In the genomic region with DNA sequence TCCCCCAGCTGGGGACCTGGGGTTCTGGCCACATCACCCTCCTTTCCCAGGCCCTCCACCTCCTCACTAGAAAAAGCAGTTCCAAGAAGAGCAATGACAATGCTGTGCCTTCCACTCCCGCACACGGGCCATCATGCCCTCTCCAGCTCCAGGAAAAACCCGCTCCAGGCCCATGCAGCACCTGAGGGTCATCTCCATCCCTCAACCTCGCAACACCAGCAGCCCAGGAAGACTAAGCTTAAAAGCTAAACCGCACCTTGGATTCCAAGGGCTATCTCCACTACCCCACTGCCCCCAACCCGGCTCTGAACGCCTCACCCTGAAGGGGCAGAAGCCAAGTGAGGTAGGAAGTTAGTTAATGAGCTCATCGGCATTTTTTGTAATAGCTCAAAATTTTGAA, we compare ENCODE assay signal across 7 cellular contexts.
DNase-seq lines count a peak whose midpoint lies in the region; ATAC-seq and TF ChIP-seq lines count a peak whose summit lies in the region.
"Not testable (repeated sequence)": the region's sequence is repeated elsewhere in the genome, so short reads cannot be mapped to it uniquely, and the experiment has no call there.

No MANE protein-coding gene starts in this region.

- not testable (repeated sequence) for H3K4me2 ChIP-seq in H9 (ENCODE audit: insufficient read depth, insufficient read length, low read length)

- not testable (repeated sequence) for H2BK12ac ChIP-seq in H9 (ENCODE audit: insufficient read length, low read depth, low read length)

- H3K23me2 ChIP-seq in H9 (ENCODE audit: insufficient read length, low read depth, low read length, poor library complexity, severe bottlenecking): not testable (repeated sequence)

- H2BK5ac ChIP-seq in H9 (ENCODE audit: insufficient read length, low read length): not testable (repeated sequence)

- H3K27me3 Mint-ChIP-seq in CD4-positive, CD25-positive, alpha-beta regulatory T cell; H9 (ENCODE audit: low read depth); activated T-cell treated with anti-CD3 and anti-CD28 coated beads, Interleukin-2, amount 50 U/mL, for 72 hours (ENCODE audit: low read depth); activated naive CD8-positive, alpha-beta T cell treated with anti-CD3 and anti-CD28 coated beads for 36 hours; endodermal cell (ENCODE audit: insufficient read depth); memory B cell; progenitor cell of endocrine pancreas: not testable (repeated sequence)

- H3K4me3 ChIP-seq in CD4-positive, CD25-positive, alpha-beta regulatory T cell (ENCODE audit: low read depth, low read length); endodermal cell (ENCODE audit: low read length): not testable (repeated sequence)

- H2BK20ac ChIP-seq in H9 (ENCODE audit: low read depth, low read length, poor library complexity, severe bottlenecking): not testable (repeated sequence)

- H3K9ac ChIP-seq in H9 (ENCODE audit: extremely low read depth, insufficient read length, low read length); endodermal cell (ENCODE audit: extremely low read depth, low read length, poor library complexity, severe bottlenecking): not testable (repeated sequence)

- peaks cover 10% of the 10 kb centered on the region for H3K36me3 ChIP-seq in CD4-positive, CD25-positive, alpha-beta regulatory T cell (ENCODE audit: control insufficient read depth, insufficient read depth, low read length)
- not testable (repeated sequence) for H3K36me3 ChIP-seq in endodermal cell (ENCODE audit: control insufficient read depth, insufficient read depth, low read length)

- H4K20me1 ChIP-seq in H9 (ENCODE audit: control insufficient read depth, insufficient read depth, insufficient read length): not testable (repeated sequence)

- H2BK120ac ChIP-seq in H9 (ENCODE audit: low read depth, low read length, poor library complexity, severe bottlenecking): not testable (repeated sequence)

- not testable (repeated sequence) for H3K27ac ChIP-seq in CD4-positive, CD25-positive, alpha-beta regulatory T cell (ENCODE audit: insufficient read depth, low read length, poor library complexity, severe bottlenecking); H9 (ENCODE audit: insufficient read length, low read depth, low read length); endodermal cell (ENCODE audit: low read depth, low read length)

- not testable (repeated sequence) for DNase-seq in CD4-positive, CD25-positive, alpha-beta regulatory T cell; H9; activated T-cell treated with anti-CD3 and anti-CD28 coated beads, Interleukin-2, amount 50 U/mL, for 72 hours; activated naive CD8-positive, alpha-beta T cell treated with anti-CD3 and anti-CD28 coated beads for 36 hours; endodermal cell; memory B cell (ENCODE audit: low spot score in 2 of 2); progenitor cell of endocrine pancreas (ENCODE audit: low spot score, unreplicated experiment)

- H3K27me3 ChIP-seq in CD4-positive, CD25-positive, alpha-beta regulatory T cell (ENCODE audit: control insufficient read depth, insufficient read depth, low read length); H9 (ENCODE audit: insufficient read depth, low read length); endodermal cell (ENCODE audit: control insufficient read depth, insufficient read depth, low read length, poor library complexity, severe bottlenecking): not testable (repeated sequence)

- H3K23ac ChIP-seq in H9 (ENCODE audit: insufficient read length, low read depth, low read length): not testable (repeated sequence)

- not testable (repeated sequence) for H4K5ac ChIP-seq in H9 (ENCODE audit: insufficient read length, low read depth, low read length)

- H4K8ac ChIP-seq in H9 (replicated peaks; ENCODE audit: insufficient read length, low read depth, low read length): not testable (repeated sequence)

- H3K14ac ChIP-seq in H9 (ENCODE audit: insufficient read depth, low read length): not testable (repeated sequence)

- H3K56ac ChIP-seq in H9 (ENCODE audit: insufficient read length, low read depth, low read length): not testable (repeated sequence)

- H3K4me3 Mint-ChIP-seq in CD4-positive, CD25-positive, alpha-beta regulatory T cell: peak overlapping the region in 1 of 4 donors; percentile 21
- not testable (repeated sequence) for H3K4me3 Mint-ChIP-seq in H9; activated T-cell treated with anti-CD3 and anti-CD28 coated beads, Interleukin-2, amount 50 U/mL, for 72 hours; activated naive CD8-positive, alpha-beta T cell treated with anti-CD3 and anti-CD28 coated beads for 36 hours; endodermal cell; memory B cell; progenitor cell of endocrine pancreas (ENCODE audit: low read depth)

- not testable (repeated sequence) for H3K9me3 ChIP-seq in CD4-positive, CD25-positive, alpha-beta regulatory T cell (ENCODE audit: control insufficient read depth in 2 of 2, low read length in 2 of 2); endodermal cell (ENCODE audit: control insufficient read depth, low read length)
- H3K9me3 ChIP-seq in H9 (ENCODE audit: control insufficient read depth, low read depth, low read length): peaks cover 16% of the 10 kb centered on the region

- peaks cover 17 to 24% (median 19%) of the 10 kb centered on the region in 4 donors for H3K4me1 Mint-ChIP-seq in CD4-positive, CD25-positive, alpha-beta regulatory T cell
- H3K4me1 Mint-ChIP-seq in H9 (peaks cover 10 to 29% of the 10 kb centered on the region in 2 experiments), endodermal cell (peaks cover 15% of the 10 kb centered on the region)
- H3K4me1 Mint-ChIP-seq in activated T-cell treated with anti-CD3 and anti-CD28 coated beads, Interleukin-2, amount 50 U/mL, for 72 hours (ENCODE audit: low read depth): peaks cover 17% of the 10 kb centered on the region
- H3K4me1 Mint-ChIP-seq in activated naive CD8-positive, alpha-beta T cell treated with anti-CD3 and anti-CD28 coated beads for 36 hours; memory B cell; progenitor cell of endocrine pancreas (ENCODE audit: low read depth): not testable (repeated sequence)

- H2BK15ac ChIP-seq in H9 (ENCODE audit: low read depth, low read length): not testable (repeated sequence)

- not testable (repeated sequence) for H2AK5ac ChIP-seq in H9 (ENCODE audit: insufficient read length, low read length)

- H2AFZ ChIP-seq in H9 (ENCODE audit: low read length): not testable (repeated sequence)

- not testable (repeated sequence) for H3K79me1 ChIP-seq in H9 (ENCODE audit: insufficient read depth, low read depth, low read length, poor library complexity, severe bottlenecking)

- H3K36me3 Mint-ChIP-seq in CD4-positive, CD25-positive, alpha-beta regulatory T cell: peaks cover 42% of the 10 kb centered on the region
- H3K36me3 Mint-ChIP-seq in H9 (ENCODE audit: insufficient read depth in 1 of 3, low read depth in 3 of 3); activated T-cell treated with anti-CD3 and anti-CD28 coated beads, Interleukin-2, amount 50 U/mL, for 72 hours (ENCODE audit: insufficient read depth in 2 of 2): not testable (repeated sequence)
- peaks cover 22% of the 10 kb centered on the region for H3K36me3 Mint-ChIP-seq in activated naive CD8-positive, alpha-beta T cell treated with anti-CD3 and anti-CD28 coated beads for 36 hours
- peaks cover 33% of the 10 kb centered on the region for H3K36me3 Mint-ChIP-seq in endodermal cell (ENCODE audit: low read depth)
- peaks cover 32% of the 10 kb centered on the region for H3K36me3 Mint-ChIP-seq in memory B cell
- peaks cover 18% of the 10 kb centered on the region for H3K36me3 Mint-ChIP-seq in progenitor cell of endocrine pancreas (ENCODE audit: insufficient read depth)

- H3K9me3 Mint-ChIP-seq in CD4-positive, CD25-positive, alpha-beta regulatory T cell; H9; activated T-cell treated with anti-CD3 and anti-CD28 coated beads, Interleukin-2, amount 50 U/mL, for 72 hours; activated naive CD8-positive, alpha-beta T cell treated with anti-CD3 and anti-CD28 coated beads for 36 hours; endodermal cell; memory B cell; progenitor cell of endocrine pancreas (ENCODE audit: low read depth): not testable (repeated sequence)

- WGBS in H9 (ENCODE audit: extremely low coverage, insufficient read length, low lambda C conversion rate): no CpG with 5 or more reads among the region's 8 CpGs
- WGBS in endodermal cell (ENCODE audit: insufficient coverage in 1 of 2, insufficient read length in 1 of 2), 2 experiments: 80 to 88% methylated on average over 1 to 7 of the region's 8 CpGs

- not testable (repeated sequence) for H3K18ac ChIP-seq in H9 (ENCODE audit: insufficient read length, low read depth, low read length)

- not testable (repeated sequence) for H3K4me1 ChIP-seq in CD4-positive, CD25-positive, alpha-beta regulatory T cell (ENCODE audit: control insufficient read depth, insufficient read depth, low read length, poor library complexity, severe bottlenecking); H9 (ENCODE audit: insufficient read depth, low read length); endodermal cell (ENCODE audit: control insufficient read depth, insufficient read depth, low read length)

- not testable (repeated sequence) for H4K91ac ChIP-seq in H9 (ENCODE audit: insufficient read length, low read depth, low read length)

- not testable (repeated sequence) for H3T11ph ChIP-seq in H9 (ENCODE audit: low read length)

- peak overlapping the region; percentile 5 to 76 (median 10) for H3K27ac Mint-ChIP-seq in CD4-positive, CD25-positive, alpha-beta regulatory T cell
- H3K27ac Mint-ChIP-seq in H9 (peak overlapping the region in 2 of 3 experiments; percentile 13 to 72; a peak in 3 of 7 replicates), endodermal cell (peak overlapping the region; percentile 64), memory B cell (peak overlapping the region; percentile 81), progenitor cell of endocrine pancreas (peak overlapping the region; percentile 82)
- H3K27ac Mint-ChIP-seq in activated T-cell treated with anti-CD3 and anti-CD28 coated beads, Interleukin-2, amount 50 U/mL, for 72 hours: peak overlapping the region; percentile 61
- H3K27ac Mint-ChIP-seq in activated naive CD8-positive, alpha-beta T cell treated with anti-CD3 and anti-CD28 coated beads for 36 hours: peak overlapping the region; percentile 16

- ATAC-seq in CD4-positive, CD25-positive, alpha-beta regulatory T cell (ENCODE audit: low read depth in 2 of 2); activated T-cell treated with anti-CD3 and anti-CD28 coated beads, Interleukin-2, amount 50 U/mL, for 72 hours (replicated peaks in 1 of 2); memory B cell (ENCODE audit: low read depth): not testable (repeated sequence)

- H3K79me2 ChIP-seq in H9 (ENCODE audit: insufficient read depth, low read length): not testable (repeated sequence)

- not testable (repeated sequence) for TF ChIP-seq CTCF in H9 (conservative IDR thresholded peaks at IDR 0.05); endodermal cell (conservative IDR thresholded peaks at IDR 0.05); progenitor cell of endocrine pancreas (IDR thresholded peaks at IDR 0.05; ENCODE audit: unreplicated experiment)

- not testable (repeated sequence) for H3K4ac ChIP-seq in H9 (ENCODE audit: low read depth, low read length)

Comparison
In these comparisons a context has a peak if more than half of its experiments do, and no peak if none do; other contexts are left out.
1. H3K27ac Mint-ChIP-seq: peak in every context shown above with its lines; median percentile 82 in progenitor cell of endocrine pancreas; 81 in memory B cell; 64 in endodermal cell; 61 in activated T-cell treated with anti-CD3 and anti-CD28 coated beads, Interleukin-2, amount 50 U/mL, for 72 hours; 42 in H9; 16 in activated naive CD8-positive, alpha-beta T cell treated with anti-CD3 and anti-CD28 coated beads for 36 hours; 10 in CD4-positive, CD25-positive, alpha-beta regulatory T cell.